ENCODE assay signal across 1 cellular context in the genomic region with DNA sequence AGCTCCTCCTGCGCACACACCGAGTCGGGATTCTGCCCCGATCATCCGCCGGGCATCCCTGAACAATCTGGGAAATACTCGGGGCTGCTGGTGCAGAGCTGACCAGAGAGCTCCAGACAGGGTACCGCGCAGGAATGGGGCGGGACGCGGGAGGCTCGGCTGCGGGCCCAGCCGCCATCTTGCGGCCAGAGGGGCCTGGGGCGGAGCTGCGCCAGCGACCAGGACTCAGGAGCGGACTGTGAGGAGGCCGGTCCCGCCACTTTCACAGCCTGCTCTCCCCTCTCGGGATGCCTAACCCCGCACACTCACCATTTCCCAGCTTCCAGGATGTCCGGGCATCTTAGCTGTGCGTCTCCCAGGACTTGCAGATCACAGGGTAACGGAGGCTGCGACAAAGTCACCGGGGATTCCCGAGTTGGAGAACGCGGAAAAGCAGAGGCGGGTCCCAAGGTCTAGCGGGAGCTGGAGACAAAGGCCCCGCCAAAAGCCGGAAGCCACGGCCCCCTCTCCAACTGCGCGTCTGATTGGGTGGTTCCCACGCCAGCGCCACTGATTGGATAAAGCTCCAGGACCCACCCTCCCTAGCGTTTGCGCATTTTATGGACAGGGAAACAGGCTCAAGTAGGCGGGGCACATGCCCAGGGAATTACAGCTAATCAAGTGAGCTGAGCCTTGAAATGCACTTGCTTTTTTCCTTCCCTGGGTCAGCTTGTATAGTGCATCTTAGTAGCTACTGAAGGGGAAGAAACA.
TF ChIP-seq lines count a peak whose summit lies in the region.

No MANE protein-coding gene starts in this region.

TF ChIP-seq in GM12878, 131 proteins besides CTCF, POLR2A, EP300 and RAD21 (continued from another document):
- TF ChIP-seq, protein P1, sequence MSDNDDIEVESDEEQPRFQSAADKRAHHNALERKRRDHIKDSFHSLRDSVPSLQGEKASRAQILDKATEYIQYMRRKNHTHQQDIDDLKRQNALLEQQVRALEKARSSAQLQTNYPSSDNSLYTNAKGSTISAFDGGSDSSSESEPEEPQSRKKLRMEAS (IDR thresholded peaks at IDR 0.05; ENCODE audit: low read depth, low read length): no peak
- TF ChIP-seq, protein P2, sequence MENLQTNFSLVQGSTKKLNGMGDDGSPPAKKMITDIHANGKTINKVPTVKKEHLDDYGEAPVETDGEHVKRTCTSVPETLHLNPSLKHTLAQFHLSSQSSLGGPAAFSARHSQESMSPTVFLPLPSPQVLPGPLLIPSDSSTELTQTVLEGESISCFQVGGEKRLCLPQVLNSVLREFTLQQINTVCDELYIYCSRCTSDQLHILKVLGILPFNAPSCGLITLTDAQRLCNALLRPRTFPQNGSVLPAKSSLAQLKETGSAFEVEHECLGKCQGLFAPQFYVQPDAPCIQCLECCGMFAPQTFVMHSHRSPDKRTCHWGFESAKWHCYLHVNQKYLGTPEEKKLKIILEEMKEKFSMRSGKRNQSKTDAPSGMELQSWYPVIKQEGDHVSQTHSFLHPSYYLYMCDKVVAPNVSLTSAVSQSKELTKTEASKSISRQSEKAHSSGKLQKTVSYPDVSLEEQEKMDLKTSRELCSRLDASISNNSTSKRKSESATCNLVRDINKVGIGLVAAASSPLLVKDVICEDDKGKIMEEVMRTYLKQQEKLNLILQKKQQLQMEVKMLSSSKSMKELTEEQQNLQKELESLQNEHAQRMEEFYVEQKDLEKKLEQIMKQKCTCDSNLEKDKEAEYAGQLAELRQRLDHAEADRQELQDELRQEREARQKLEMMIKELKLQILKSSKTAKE (IDR thresholded peaks at IDR 0.05; ENCODE audit: low read depth, poor library complexity, severe bottlenecking): no peak
- TF ChIP-seq, protein P3, sequence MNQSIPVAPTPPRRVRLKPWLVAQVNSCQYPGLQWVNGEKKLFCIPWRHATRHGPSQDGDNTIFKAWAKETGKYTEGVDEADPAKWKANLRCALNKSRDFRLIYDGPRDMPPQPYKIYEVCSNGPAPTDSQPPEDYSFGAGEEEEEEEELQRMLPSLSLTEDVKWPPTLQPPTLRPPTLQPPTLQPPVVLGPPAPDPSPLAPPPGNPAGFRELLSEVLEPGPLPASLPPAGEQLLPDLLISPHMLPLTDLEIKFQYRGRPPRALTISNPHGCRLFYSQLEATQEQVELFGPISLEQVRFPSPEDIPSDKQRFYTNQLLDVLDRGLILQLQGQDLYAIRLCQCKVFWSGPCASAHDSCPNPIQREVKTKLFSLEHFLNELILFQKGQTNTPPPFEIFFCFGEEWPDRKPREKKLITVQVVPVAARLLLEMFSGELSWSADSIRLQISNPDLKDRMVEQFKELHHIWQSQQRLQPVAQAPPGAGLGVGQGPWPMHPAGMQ (IDR thresholded peaks at IDR 0.05; ENCODE audit: borderline replicate concordance): no peak
